ENCODE assay signal across 19 cellular contexts in genomic region chr5:109945723-109946480, GRCh38.
"Had no signal": no experiment of that assay in that cellular context is flagged by ENCODE, and none has a peak within 500 bp of the region (broad histone marks: within the 10 kb centered on the region; RNA-seq: fewer than 3 reads in every experiment).

No MANE protein-coding gene starts in this region.

- H3K9me3 Mint-ChIP-seq: activated naive CD8-positive, alpha-beta T cell treated with anti-CD3 and anti-CD28 coated beads, Interleukin-2, amount 10 ng/mL, durations not matched to agents 7 days and 5 days; effector memory CD8-positive, alpha-beta T cell had no signal

- H3K27ac ChIP-seq: body of pancreas, epithelial cell of prostate, heart left ventricle, left ventricle myocardium inferior, sigmoid colon, spleen, tibial artery had no signal

- H3K36me3 Mint-ChIP-seq: activated naive CD8-positive, alpha-beta T cell treated with anti-CD3 and anti-CD28 coated beads, Interleukin-2, amount 10 ng/mL, durations not matched to agents 7 days and 5 days; stimulated activated naive B cell treated with anti-CD40 and anti-IgM and Interleukin-4, amounts not matched to agents 10 μg/mL and 1 μg/mL and 100 μg/mL, for 72 hours had no signal

- DNase-seq: activated CD4-positive, alpha-beta T cell treated with anti-CD3 and anti-CD28 coated beads, Interleukin-2, amount 50 U/mL, for 1 hour; activated naive CD8-positive, alpha-beta T cell treated with anti-CD3 and anti-CD28 coated beads, Interleukin-2, amount 10 ng/mL, durations not matched to agents 7 days and 5 days; body of pancreas; effector memory CD8-positive, alpha-beta T cell; foreskin melanocyte; heart left ventricle; left ventricle myocardium inferior; mammary epithelial cell; midbrain; nucleus accumbens; sigmoid colon; spleen; stimulated activated naive B cell treated with anti-CD40 and anti-IgM and Interleukin-4, amounts not matched to agents 10 μg/mL and 1 μg/mL and 100 μg/mL, for 72 hours; T1000; tibial artery had no signal

- H3K4me1 ChIP-seq: body of pancreas, heart left ventricle, left ventricle myocardium inferior, spleen, tibial artery had no signal

- H3K4me3 Mint-ChIP-seq: activated naive CD8-positive, alpha-beta T cell treated with anti-CD3 and anti-CD28 coated beads, Interleukin-2, amount 10 ng/mL, durations not matched to agents 7 days and 5 days; activated T-helper 17 cell treated with anti-CD3 and anti-CD28 coated beads, Interleukin-2, amount 50 U/mL, for 72 hours; effector memory CD8-positive, alpha-beta T cell; nephron had no signal

- H3K27me3 Mint-ChIP-seq: activated naive CD8-positive, alpha-beta T cell treated with anti-CD3 and anti-CD28 coated beads, Interleukin-2, amount 10 ng/mL, durations not matched to agents 7 days and 5 days had no signal

- H3K9me3 ChIP-seq: body of pancreas, left ventricle myocardium inferior, sigmoid colon had no signal

- H3K27me3 ChIP-seq: body of pancreas, sigmoid colon, spleen, tibial artery had no signal

- ATAC-seq: body of pancreas; effector memory CD8-positive, alpha-beta T cell; heart left ventricle had no signal

- H3K36me3 ChIP-seq: heart left ventricle, left ventricle myocardium inferior, sigmoid colon, spleen, tibial artery had no signal

- FAIRE-seq: urothelium cell line had no signal

- H3K4me3 ChIP-seq: body of pancreas, heart left ventricle, left ventricle myocardium inferior, sigmoid colon, spleen, tibial artery had no signal

- H3K27ac Mint-ChIP-seq: activated naive CD8-positive, alpha-beta T cell treated with anti-CD3 and anti-CD28 coated beads, Interleukin-2, amount 10 ng/mL, durations not matched to agents 7 days and 5 days; activated T-helper 17 cell treated with anti-CD3 and anti-CD28 coated beads, Interleukin-2, amount 50 U/mL, for 72 hours; effector memory CD8-positive, alpha-beta T cell; nephron; stimulated activated naive B cell treated with anti-CD40 and anti-IgM and Interleukin-4, amounts not matched to agents 10 μg/mL and 1 μg/mL and 100 μg/mL, for 72 hours had no signal
